Comparison of ENCODE assay signal across 1 cellular context in the genomic region with DNA sequence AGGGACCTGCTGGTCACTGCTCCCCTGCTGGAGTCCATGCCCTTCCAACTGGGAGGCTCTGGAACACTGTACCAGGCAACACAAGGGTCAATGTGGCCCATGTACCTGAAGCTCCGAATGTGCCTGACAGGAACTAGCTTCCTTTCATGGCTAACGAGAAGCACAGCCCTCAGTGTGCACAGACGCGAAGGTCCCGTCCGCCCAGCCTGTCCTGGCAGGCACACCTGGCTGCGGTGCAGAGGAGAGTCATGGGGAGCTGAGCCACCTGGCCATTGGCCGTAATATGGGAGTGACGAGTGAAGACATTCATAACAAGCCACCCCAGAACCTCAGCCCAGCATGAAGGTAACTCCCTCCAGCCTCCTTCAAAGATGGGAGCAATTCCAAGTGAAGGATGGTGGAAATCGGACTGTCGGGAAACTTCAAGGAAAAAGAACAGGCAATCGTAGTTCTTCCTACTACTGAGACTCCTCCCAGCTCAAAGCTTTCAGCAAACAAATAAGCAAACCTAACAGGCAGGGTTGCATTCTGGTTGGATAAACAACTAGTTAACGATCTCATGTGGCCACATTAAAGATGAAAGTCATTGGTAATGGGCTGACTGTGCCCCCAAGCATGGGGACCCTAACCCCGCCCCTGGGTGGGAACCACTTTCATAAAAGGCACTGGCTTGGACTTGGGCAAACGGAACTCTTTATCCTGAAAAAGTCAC.
TF ChIP-seq lines count a peak whose summit lies in the region.

No MANE protein-coding gene starts in this region.

TF ChIP-seq in GM12891, 5 proteins besides CTCF, POLR2A, EP300 and RAD21:
- TF ChIP-seq TAF1 (IDR thresholded peaks at IDR 0.05; ENCODE audit: low read depth, low read length) = no peak
- no peak for TF ChIP-seq SPI1 (IDR thresholded peaks at IDR 0.05; ENCODE audit: low read depth, low read length)
- TF ChIP-seq POLR2AphosphoS5 (IDR thresholded peaks at IDR 0.05; ENCODE audit: low read depth, low read length) = no peak
- no peak for TF ChIP-seq PAX5 (IDR thresholded peaks at IDR 0.05; ENCODE audit: insufficient read depth, low read length, severe bottlenecking)
- TF ChIP-seq POU2F2 (IDR thresholded peaks at IDR 0.05; ENCODE audit: low read depth, low read length) = no peak
